ENCODE assay signal across 8 cellular contexts in the genomic region with DNA sequence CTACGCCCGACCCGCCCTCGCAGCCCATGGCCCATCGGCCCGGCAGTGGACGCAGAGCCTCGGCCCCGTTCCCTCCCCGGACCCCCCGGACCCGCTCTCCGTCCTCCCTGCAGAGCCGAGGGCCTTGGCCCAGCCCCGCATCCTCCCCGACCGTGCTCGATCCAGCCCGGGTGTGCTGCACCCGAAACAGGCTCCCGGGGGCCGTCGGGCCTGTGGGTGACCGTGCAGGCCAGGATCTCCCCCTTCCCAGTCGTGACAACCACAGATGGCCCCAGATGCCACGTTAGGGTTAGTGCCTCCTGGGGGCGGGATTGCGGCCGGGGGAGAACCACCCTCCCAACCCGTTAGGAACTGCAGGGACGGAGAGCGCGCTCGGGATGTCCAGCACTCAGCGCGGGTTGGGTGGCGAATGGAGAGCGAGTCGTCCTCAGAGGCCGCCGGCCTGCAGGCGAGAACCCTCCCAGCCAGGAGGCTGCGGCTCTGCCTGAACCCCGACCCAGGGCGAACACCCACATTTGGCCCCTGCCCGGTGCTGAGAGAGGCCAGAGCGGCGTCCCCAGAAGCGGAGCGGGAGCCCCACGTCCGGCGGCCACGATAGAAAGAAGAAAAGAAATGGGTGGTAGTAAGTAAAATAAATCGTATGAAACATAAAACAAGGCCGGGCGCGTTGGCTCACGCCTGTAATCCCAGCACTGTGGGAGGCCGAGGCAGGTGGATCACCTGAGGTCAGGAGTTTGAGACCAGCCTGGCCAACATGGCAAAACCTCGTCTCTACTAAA. TPM values are rescaled to one million over a fixed set of nuclear protein-coding genes. Genes with fewer than 3 reads are reported as not detected.
DNase-seq lines count a peak whose midpoint lies in the region; ATAC-seq, FAIRE-seq and TF ChIP-seq lines count a peak whose summit lies in the region.

No MANE protein-coding gene starts in this region.

- peak; percentile 1 to 6 for ATAC-seq in activated CD4-positive, CD25-positive, alpha-beta regulatory T cell treated with anti-CD3 and anti-CD28 coated beads, Interleukin-2, amount 50 U/mL, for 24 hours
- no peak for ATAC-seq in HG02571 (IDR thresholded peaks at IDR 0.05; ENCODE audit: unreplicated experiment)

- peak overlapping the region; percentile 86 for H3K56ac ChIP-seq in mesendoderm (ENCODE audit: low read length)

- no CpG with 5 or more reads among the region's 61 CpGs for WGBS in mesendoderm (ENCODE audit: extremely low coverage, insufficient coverage, low lambda C conversion rate)
- 63 to 64% methylated on average over 2 to 42 of the region's 61 CpGs for WGBS in transverse colon (ENCODE audit: low coverage in 1 of 2), 2 donors

- in situ Hi-C loops in transverse colon (cut with MboI; ENCODE audit: low pct_ligation_motif_present in 1 of 4, low pct_unique_long_range_greater_than_20kb in 1 of 4, low sequenced_read_pairs in 3 of 4) = no loop called here

- H3K23ac ChIP-seq in mesendoderm (ENCODE audit: low read length) = no peak overlapping the region

- no peak for FAIRE-seq in H54 (lab: Jason Lieb, UNC)

- TF ChIP-seq EP300 in transverse colon (IDR thresholded peaks at IDR 0.05; ENCODE audit: low read depth) = no peak

- no peak overlapping the region for H2BK120ac ChIP-seq in mesendoderm (ENCODE audit: low read depth, low read length)

- no peak overlapping the region for H4K5ac ChIP-seq in mesendoderm (ENCODE audit: low read length)

- intact Hi-C loops in transverse colon (cut with DNase I; ENCODE audit: low total_unique reads) = loop anchor here (10.0 kb wide), 1 partner anchor 115 kb away; a partner anchor contains a TSS

- H3K27me3 ChIP-seq in duodenal mucosa (ENCODE audit: control insufficient read depth in 1 of 2, insufficient read depth in 2 of 2, low read length in 2 of 2) = peaks cover 13 to 16% of the 10 kb centered on the region in 2 donors
- no peaks in the 10 kb centered on the region for H3K27me3 ChIP-seq in mesendoderm (ENCODE audit: insufficient read depth, low read length, poor library complexity)
- H3K27me3 ChIP-seq in transverse colon = peaks cover 23% of the 10 kb centered on the region

- H3K18ac ChIP-seq in mesendoderm (ENCODE audit: low read length) = peak overlapping the region; percentile 29

- H4K8ac ChIP-seq in mesendoderm (ENCODE audit: low read depth, low read length) = no peak overlapping the region

- DNase-seq in activated CD4-positive, CD25-positive, alpha-beta regulatory T cell treated with anti-CD3 and anti-CD28 coated beads, Interleukin-2, amount 50 U/mL, for 72 hours = no peak
- DNase-seq in NB4 (ENCODE audit: low read depth) = no peak
- DNase-seq in mesendoderm = peak; percentile 63
- no peak for DNase-seq in transverse colon
- DNase-seq in H54 (ENCODE audit: insufficient read length, low spot score) = no peak

- no peak overlapping the region for H2BK15ac ChIP-seq in mesendoderm (replicated peaks; ENCODE audit: low read depth)

- H3K9me3 ChIP-seq in duodenal mucosa (ENCODE audit: control insufficient read depth in 1 of 2, low read length in 2 of 2) (no peaks in the 10 kb centered on the region), transverse colon (no peaks in the 10 kb centered on the region)

- H3K36me3 ChIP-seq in duodenal mucosa (ENCODE audit: control insufficient read depth in 1 of 2, insufficient read depth in 2 of 2, low read length in 2 of 2) (no peaks in the 10 kb centered on the region), mesendoderm (ENCODE audit: control insufficient read depth, insufficient read depth, low read length) (no peaks in the 10 kb centered on the region), transverse colon (no peaks in the 10 kb centered on the region)

- peak overlapping the region; percentile 93 for H3K4me2 ChIP-seq in mesendoderm (ENCODE audit: low read length)

- H2BK5ac ChIP-seq in mesendoderm (ENCODE audit: low read length) = no peak overlapping the region

- TF ChIP-seq CTCF in NB4 (IDR thresholded peaks at IDR 0.05; ENCODE audit: low read depth, low read length) (no peak), transverse colon (IDR thresholded peaks at IDR 0.05) (no peak)

- H2AK5ac ChIP-seq in mesendoderm (ENCODE audit: low read length) = no peak overlapping the region

- TF ChIP-seq POLR2A in NB4 (IDR thresholded peaks at IDR 0.05; ENCODE audit: extremely low read depth, insufficient read length) = no peak
- TF ChIP-seq POLR2A in transverse colon (IDR thresholded peaks at IDR 0.05) = no peak
- TF ChIP-seq POLR2A in H54 (IDR thresholded peaks at IDR 0.05; ENCODE audit: low read depth, low read length) = no peak

- no peaks in the 10 kb centered on the region for H3K79me2 ChIP-seq in mesendoderm (ENCODE audit: control insufficient read depth, insufficient read depth, low read length)

- H3K4ac ChIP-seq in mesendoderm (ENCODE audit: low read depth, low read length) = no peak overlapping the region

- peak overlapping the region; percentile 8 to 59 for H3K9ac ChIP-seq in duodenal mucosa (ENCODE audit: low read depth in 1 of 2, low read length in 2 of 2)
- H3K9ac ChIP-seq in mesendoderm (ENCODE audit: low read length) = peak overlapping the region; percentile 94

- H3K79me1 ChIP-seq in mesendoderm (ENCODE audit: low read length) = no peaks in the 10 kb centered on the region

- peaks cover 0 to 4% of the 10 kb centered on the region in 2 donors for H3K4me1 ChIP-seq in duodenal mucosa (ENCODE audit: control insufficient read depth in 1 of 2, insufficient read depth in 2 of 2, low read length in 2 of 2)
- no peaks in the 10 kb centered on the region for H3K4me1 ChIP-seq in mesendoderm (ENCODE audit: control insufficient read depth, low read depth, low read length)
- peaks cover 4 to 16% (median 9%) of the 10 kb centered on the region in 4 donors for H3K4me1 ChIP-seq in transverse colon

- peak overlapping the region; percentile 38 for H3K4me3 ChIP-seq in NB4 (ENCODE audit: low read depth, low read length)
- peak overlapping the region; percentile 50 to 76 for H3K4me3 ChIP-seq in duodenal mucosa (ENCODE audit: low read depth in 1 of 2, low read length in 2 of 2)
- H3K4me3 ChIP-seq in mesendoderm (ENCODE audit: low read length) = peak overlapping the region; percentile 73
- peak overlapping the region; percentile 78 to 97 (median 92) for H3K4me3 ChIP-seq in transverse colon

- H3K27ac ChIP-seq in duodenal mucosa (ENCODE audit: low read depth, low read length) = peak overlapping the region; percentile 70
- peak overlapping the region; percentile 36 for H3K27ac ChIP-seq in mesendoderm (ENCODE audit: low read depth, low read length)
- peak overlapping the region; percentile 93 to 98 (median 96) for H3K27ac ChIP-seq in transverse colon

RNA-seq across cellular contexts. Expression of a gene that starts 6.7 kb away (rescaled TPM):
- polyA plus RNA-seq in mesendoderm (2013, experiment 1 of 2) = 0.18 TPM
- 0.24 TPM for polyA plus RNA-seq in mesendoderm (2013, experiment 2 of 2)
- 1 to 10 TPM in 3 of 4 donors, under 1 TPM in 1; 0.68 to 6.7 (median 2.9) TPM for total RNA-seq in transverse colon

RNA-seq across cellular contexts. Expression of a gene that starts 17.7 kb away (rescaled TPM):
- 3.2 TPM for polyA plus RNA-seq in mesendoderm (2013, experiment 1 of 2)
- 3.1 TPM for polyA plus RNA-seq in mesendoderm (2013, experiment 2 of 2)
- 100 to 1,000 TPM in 1 of 4 donors, 10 to 100 TPM in 3; 18.0 to 103 (median 43.8) TPM for total RNA-seq in transverse colon

RNA-seq across cellular contexts. Expression of a gene that starts 28.8 kb away (rescaled TPM):
- 1.3 TPM for polyA plus RNA-seq in mesendoderm (2013, experiment 1 of 2)
- 0.91 TPM for polyA plus RNA-seq in mesendoderm (2013, experiment 2 of 2)
- total RNA-seq in transverse colon = 10 to 100 TPM in 3 of 4 donors, 1 to 10 TPM in 1; 6.3 to 30.3 (median 11.1) TPM

RNA-seq across cellular contexts. Expression of a gene that starts 42.0 kb away (rescaled TPM):
- 78.8 TPM for polyA plus RNA-seq in mesendoderm (2013, experiment 1 of 2)
- 81.6 TPM for polyA plus RNA-seq in mesendoderm (2013, experiment 2 of 2)
- total RNA-seq in transverse colon = 100 to 1,000 TPM in 3 of 4 donors, 10 to 100 TPM in 1; 72.0 to 116 (median 103) TPM

RNA-seq across cellular contexts. Expression of a gene that starts 54.2 kb away (rescaled TPM):
- polyA plus RNA-seq in mesendoderm (2013, experiment 1 of 2) = 0.13 TPM
- polyA plus RNA-seq in mesendoderm (2013, experiment 2 of 2) = 0.25 TPM
- total RNA-seq in transverse colon = 1 to 10 TPM in 2 of 4 donors, not detected in 2; 1.1 to 1.8 TPM

Comparison
In these comparisons a context has a peak if more than half of its experiments do, and no peak if none do; other contexts are left out.
1. H3K4me3 ChIP-seq: peak in every context shown above with its lines; median percentile 92 in transverse colon; 73 in mesendoderm; 63 in duodenal mucosa; 38 in NB4.
2. H3K27ac ChIP-seq: peak in every context shown above with its lines; median percentile 96 in transverse colon; 70 in duodenal mucosa; 36 in mesendoderm.